In genomic region chr10:22325948-22326702, GRCh38 we compare ENCODE assay signal across 1 cellular context.
TF ChIP-seq lines count a peak whose summit lies in the region.

No MANE protein-coding gene starts in this region.

TF ChIP-seq in HCT116, 20 proteins besides CTCF, POLR2A, EP300 and RAD21 (continued from another document):
- TF ChIP-seq YY1 (IDR thresholded peaks at IDR 0.05; ENCODE audit: extremely low read depth, insufficient replicate concordance, low read depth, low read length): no peak
- no peak for TF ChIP-seq ELF1 (IDR thresholded peaks at IDR 0.05; ENCODE audit: borderline replicate concordance, low read depth)
- TF ChIP-seq CBX3 (IDR thresholded peaks at IDR 0.05; ENCODE audit: low read depth): no peak
- no peak for TF ChIP-seq ZBTB33 (IDR thresholded peaks at IDR 0.05; ENCODE audit: extremely low read depth, insufficient replicate concordance, low read length)
- no peak for TF ChIP-seq MAX (IDR thresholded peaks at IDR 0.05)
- TF ChIP-seq EGR1 (IDR thresholded peaks at IDR 0.05; ENCODE audit: low read depth): no peak
- TF ChIP-seq JUND (IDR thresholded peaks at IDR 0.05): no peak
- TF ChIP-seq ZFX (IDR thresholded peaks at IDR 0.05): no peak
- TF ChIP-seq SIN3A (IDR thresholded peaks at IDR 0.05; ENCODE audit: low read depth): no peak
- no peak for TF ChIP-seq SP1 (IDR thresholded peaks at IDR 0.05; ENCODE audit: low read depth)
- no peak for TF ChIP-seq SRF (IDR thresholded peaks at IDR 0.05; ENCODE audit: low read depth)
TF ChIP-seq in HCT116: peak in this region for 0.
